In the genomic region with DNA sequence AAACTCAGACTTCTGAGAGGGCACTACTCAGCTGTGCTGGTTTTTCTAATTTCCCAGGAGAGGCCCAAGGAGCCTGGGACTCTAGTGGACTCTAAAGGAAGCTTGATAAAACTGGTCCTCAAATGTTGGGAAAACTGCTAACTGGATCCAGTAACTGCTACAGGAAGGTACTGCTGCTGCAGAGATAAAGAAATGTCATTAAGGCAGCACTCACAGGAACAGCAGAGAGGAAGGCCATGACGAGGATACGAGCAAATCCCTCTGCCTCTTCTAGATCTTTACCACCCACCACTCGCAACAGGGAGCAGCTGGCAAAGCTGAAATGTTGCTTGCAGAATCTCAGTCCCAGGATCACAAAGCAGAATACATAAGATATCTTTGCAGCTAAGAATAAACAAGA, we compare ENCODE assay signal across 1 cellular context.
TF ChIP-seq lines count a peak whose summit lies in the region.

No MANE protein-coding gene starts in this region.

TF ChIP-seq in HepG2, 621 proteins besides CTCF, POLR2A, EP300 and RAD21 (continued from another document):
- TF ChIP-seq, protein P1, sequence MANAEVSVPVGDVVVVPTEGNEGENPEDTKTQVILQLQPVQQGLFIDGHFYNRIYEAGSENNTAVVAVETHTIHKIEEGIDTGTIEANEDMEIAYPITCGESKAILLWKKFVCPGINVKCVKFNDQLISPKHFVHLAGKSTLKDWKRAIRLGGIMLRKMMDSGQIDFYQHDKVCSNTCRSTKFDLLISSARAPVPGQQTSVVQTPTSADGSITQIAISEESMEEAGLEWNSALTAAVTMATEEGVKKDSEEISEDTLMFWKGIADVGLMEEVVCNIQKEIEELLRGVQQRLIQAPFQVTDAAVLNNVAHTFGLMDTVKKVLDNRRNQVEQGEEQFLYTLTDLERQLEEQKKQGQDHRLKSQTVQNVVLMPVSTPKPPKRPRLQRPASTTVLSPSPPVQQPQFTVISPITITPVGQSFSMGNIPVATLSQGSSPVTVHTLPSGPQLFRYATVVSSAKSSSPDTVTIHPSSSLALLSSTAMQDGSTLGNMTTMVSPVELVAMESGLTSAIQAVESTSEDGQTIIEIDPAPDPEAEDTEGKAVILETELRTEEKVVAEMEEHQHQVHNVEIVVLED (CRISPR knock-in tag; IDR thresholded peaks at IDR 0.05; ENCODE audit: borderline replicate concordance), result no peak
- TF ChIP-seq ZNF17 (CRISPR knock-in tag; IDR thresholded peaks at IDR 0.05) (no peak), SP1 (IDR thresholded peaks at IDR 0.05) (no peak), SP1 (CRISPR knock-in tag; IDR thresholded peaks at IDR 0.05) (no peak)
TF ChIP-seq in HepG2: peak in this region for 0.
